In the genomic region with DNA sequence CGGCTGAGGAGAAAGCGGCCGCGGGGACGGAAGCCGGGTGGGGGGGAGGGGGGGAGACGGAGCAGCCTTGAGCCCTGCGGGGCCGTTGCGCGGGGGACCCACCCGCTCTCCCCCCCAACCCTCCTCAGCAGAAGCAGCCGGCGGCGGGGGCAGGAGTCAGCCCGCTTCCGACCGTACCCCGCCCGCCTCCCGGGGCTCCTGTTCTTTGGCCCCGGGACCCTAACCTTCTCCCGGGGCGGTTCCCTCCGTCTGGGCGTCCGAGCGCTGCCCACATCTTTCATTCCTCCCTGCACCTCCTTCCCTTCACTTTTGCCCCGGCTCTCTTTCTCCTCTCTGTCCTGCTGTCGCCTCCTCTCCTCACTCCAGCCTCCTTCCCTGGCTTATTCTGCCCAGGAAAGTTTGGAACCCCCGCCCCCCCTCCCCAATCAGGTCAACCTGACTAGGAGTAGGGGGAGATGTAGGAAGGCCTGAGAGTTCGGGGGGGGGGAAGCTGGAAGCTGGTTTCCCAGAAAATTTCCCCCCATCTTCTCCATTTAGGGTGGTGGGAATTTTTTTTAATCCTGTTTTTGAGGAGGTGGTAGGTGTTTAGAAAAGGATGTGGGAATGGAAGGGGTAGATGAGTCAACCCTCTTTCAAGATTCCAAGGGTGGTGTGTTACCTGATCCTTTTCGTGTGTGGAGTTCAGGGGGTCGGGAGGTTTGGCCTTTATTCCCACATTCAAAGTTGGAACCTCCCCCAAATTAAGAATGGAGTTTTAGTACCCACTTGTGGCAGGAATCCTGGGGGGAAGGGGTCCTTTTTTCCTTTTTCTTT, we compare ENCODE assay signal across 8 cellular contexts. TPM values are rescaled to one million over a fixed set of nuclear protein-coding genes. Genes with fewer than 3 reads are reported as not detected.
DNase-seq lines count a peak whose midpoint lies in the region; ATAC-seq and TF ChIP-seq lines count a peak whose summit lies in the region.

No MANE protein-coding gene starts in this region.

- H3K4me3 Mint-ChIP-seq in activated B cell treated with CpG ODN at 0.5 μM for 24 hours = peak overlapping the region; percentile 88

- peaks cover 7% of the 10 kb centered on the region for H3K9me3 Mint-ChIP-seq in activated B cell treated with CpG ODN at 0.5 μM for 24 hours

- CTCF ChIA-PET in activated B cell treated with CpG ODN at 0.5 μM for 24 hours (lab: Charles Lee) = no interaction called here

- peak overlapping the region; percentile 93 for H3K9ac ChIP-seq in skeletal muscle satellite cell (ENCODE audit: low read depth, low read length)

- WGBS in right cardiac atrium = 2% methylated on average over 30 of the region's 34 CpGs

- H3K27me3 Mint-ChIP-seq in activated B cell treated with CpG ODN at 0.5 μM for 24 hours = peaks cover 2% of the 10 kb centered on the region

- H3K27ac ChIP-seq in right cardiac atrium (ENCODE audit: low read length) = peak overlapping the region; percentile 75

- peaks cover 7% of the 10 kb centered on the region for H3K36me3 ChIP-seq in skeletal muscle satellite cell (ENCODE audit: insufficient read depth, low read length)

- H3K4me3 ChIP-seq in right cardiac atrium (ENCODE audit: low read length) = peak overlapping the region; percentile 87
- H3K4me3 ChIP-seq in skeletal muscle satellite cell (ENCODE audit: low read length) = peak overlapping the region; percentile 89

- DNase-seq in activated B cell treated with CpG ODN at 0.5 μM for 24 hours = no peak
- no peak for DNase-seq in right cardiac atrium
- no peak for DNase-seq in NCI-H1436 (lab: John Stamatoyannopoulos, UW)
- no peak for DNase-seq in effector CD4-positive, alpha-beta T cell
- DNase-seq in HUDEP-2 (lab: John Stamatoyannopoulos, UW; ENCODE audit: unreplicated experiment in 76 of 76) = no peak

- POLR2A ChIA-PET in activated B cell treated with CpG ODN at 0.5 μM for 24 hours (lab: Charles Lee) = interaction anchor here (0.6 to 1.6 kb wide), 11 partner anchors 10 to 293 kb away, joined by 3 to 14 read pairs (median 4); partner anchors contain the start of genes IFT20, LYRM9 and TNFAIP1

- H3K9me3 ChIP-seq in right cardiac atrium (ENCODE audit: control insufficient read depth, low read length) (no peaks in the 10 kb centered on the region), skeletal muscle satellite cell (replicated peaks; ENCODE audit: low read length) (no peaks in the 10 kb centered on the region)

- peaks cover 61% of the 10 kb centered on the region for H3K4me1 Mint-ChIP-seq in activated B cell treated with CpG ODN at 0.5 μM for 24 hours

- H3K4me1 ChIP-seq in right cardiac atrium (ENCODE audit: control insufficient read depth, insufficient read depth, low read length) = peaks cover 8% of the 10 kb centered on the region
- H3K4me1 ChIP-seq in skeletal muscle satellite cell (ENCODE audit: control insufficient read depth, insufficient read depth, low read length) = peaks cover 47% of the 10 kb centered on the region

- H3K36me3 Mint-ChIP-seq in activated B cell treated with CpG ODN at 0.5 μM for 24 hours (ENCODE audit: low read depth) = peaks cover 3% of the 10 kb centered on the region

- ATAC-seq in GM18498 (IDR thresholded peaks at IDR 0.05; ENCODE audit: unreplicated experiment) (peak; percentile 23), HG02852 (IDR thresholded peaks at IDR 0.05; ENCODE audit: unreplicated experiment) (peak; percentile 17), activated B cell treated with CpG ODN at 0.5 μM for 24 hours (ENCODE audit: low read depth) (no peak), right cardiac atrium (peak; percentile 17 to 30)

- TF ChIP-seq CTCF in activated B cell treated with CpG ODN at 0.5 μM for 24 hours (IDR thresholded peaks at IDR 0.05) = no peak

- peak overlapping the region; percentile 91 for H3K27ac Mint-ChIP-seq in activated B cell treated with CpG ODN at 0.5 μM for 24 hours

- H3K4me2 ChIP-seq in skeletal muscle satellite cell (ENCODE audit: low read length) = peak overlapping the region; percentile 82

- H3K27me3 ChIP-seq in right cardiac atrium (ENCODE audit: control insufficient read depth, insufficient read depth) (no peaks in the 10 kb centered on the region), skeletal muscle satellite cell (ENCODE audit: control insufficient read depth, insufficient read depth, low read length) (no peaks in the 10 kb centered on the region)

- intact Hi-C loops in activated B cell treated with CpG ODN at 0.5 μM for 24 hours (cut with micrococcal nuclease) (loop anchor here (1.0 to 10.0 kb wide), 6 partner anchors 53 to 410 kb away; partner anchors contain the start of genes IFT20, LGALS9, LYRM9 and TMEM97), right cardiac atrium (cut with DNase I) (no loop called here)

RNA-seq across cellular contexts. Expression of gene NLK, which starts 0.4 kb away (rescaled TPM):
- 19.4 and 24.6 TPM in 2 replicates for total RNA-seq in activated B cell treated with CpG ODN at 0.5 μM for 24 hours
- total RNA-seq in right cardiac atrium = 10 to 100 TPM; 21.4 to 28.1 (median 24.7) TPM
- 11.7 TPM for polyA plus RNA-seq in right cardiac atrium
- 12.4 and 12.5 TPM in 2 replicates for total RNA-seq in skeletal muscle satellite cell (2012; rRNA removed)
